ENCODE assay signal across 13 cellular contexts in genomic region chr4:16764622-16765021, GRCh38.
DNase-seq lines count a peak whose midpoint lies in the region; ATAC-seq and TF ChIP-seq lines count a peak whose summit lies in the region.
"Had no signal": no experiment of that assay in that cellular context is flagged by ENCODE, and none has a peak within 500 bp of the region (broad histone marks: within the 10 kb centered on the region; RNA-seq: fewer than 3 reads in every experiment).

No MANE protein-coding gene starts in this region.

- H3K27me3 ChIP-seq in WERI-Rb-1 (ENCODE audit: insufficient read depth, low read depth, severe bottlenecking) (peaks cover 40% of the 10 kb centered on the region), ovary (no peaks in the 10 kb centered on the region)
- H3K27me3 ChIP-seq: stomach had no signal

- H3K36me3 ChIP-seq in WERI-Rb-1 (no peaks in the 10 kb centered on the region), ovary (no peaks in the 10 kb centered on the region)
- H3K36me3 ChIP-seq: stomach had no signal

- H3K9me3 ChIP-seq in WERI-Rb-1 (ENCODE audit: severe bottlenecking) (no peaks in the 10 kb centered on the region), ovary (no peaks in the 10 kb centered on the region)
- H3K9me3 ChIP-seq: A549, psoas muscle, stomach had no signal

- ATAC-seq in GM21381 (IDR thresholded peaks at IDR 0.05; ENCODE audit: unreplicated experiment), result no peak
- ATAC-seq: A549, left colon, psoas muscle had no signal

- intact Hi-C loops in ovary (cut with DNase I), result no loop called here

- no peaks in the 10 kb centered on the region for H3K9me3 Mint-ChIP-seq in progenitor cell of endocrine pancreas (ENCODE audit: low read depth)

- H3K27me3 Mint-ChIP-seq in progenitor cell of endocrine pancreas, result peaks cover 16% of the 10 kb centered on the region

- H3K36me3 Mint-ChIP-seq in progenitor cell of endocrine pancreas (ENCODE audit: insufficient read depth), result no peaks in the 10 kb centered on the region

- H3K4me1 Mint-ChIP-seq in progenitor cell of endocrine pancreas (ENCODE audit: low read depth), result peaks cover 11% of the 10 kb centered on the region

- H3K27ac Mint-ChIP-seq in progenitor cell of endocrine pancreas, result no peak overlapping the region

- DNase-seq in NCI-H82 (lab: John Stamatoyannopoulos, UW) (peak; percentile 3), NCI-H82 treated with DMSO at 0.1 percent for 48 hours (lab: John Stamatoyannopoulos, UW; ENCODE audit: unreplicated experiment) (no peak), WERI-Rb-1 (peak; percentile 19), globus pallidus (ENCODE audit: low spot score) (peak; percentile 25), progenitor cell of endocrine pancreas (ENCODE audit: low spot score, unreplicated experiment) (no peak), ovary (no peak)
- DNase-seq in activated CD4-positive, alpha-beta T cell treated with anti-CD3 and anti-CD28 coated beads, Interleukin-2, amount 50 U/mL, for 4 hours, result no peak
- DNase-seq: left colon, NCI-H1694 treated with DMSO at 0.1 percent for 48 hours, psoas muscle, stomach had no signal

- no peaks in the 10 kb centered on the region for H3K4me1 ChIP-seq in ovary (ENCODE audit: insufficient read depth)
- H3K4me1 ChIP-seq: A549, psoas muscle had no signal

- no peak for TF ChIP-seq EP300 in ovary (IDR thresholded peaks at IDR 0.05)

- peak; percentile 68 for TF ChIP-seq CTCF in WERI-Rb-1 (IDR thresholded peaks at IDR 0.05; ENCODE audit: low read depth, low read length)
- peak; percentile 58 for TF ChIP-seq CTCF in progenitor cell of endocrine pancreas (IDR thresholded peaks at IDR 0.05; ENCODE audit: unreplicated experiment)
- no peak for TF ChIP-seq CTCF in ovary (IDR thresholded peaks at IDR 0.05)

- 86 to 90% (median 89%) methylated on average over 6 of the region's 6 CpGs for WGBS in ovary, 3 donors

- no peak for TF ChIP-seq POLR2A in ovary (IDR thresholded peaks at IDR 0.05)

- H3K4me3 ChIP-seq in WERI-Rb-1 (ENCODE audit: low read depth, low read length), result no peak overlapping the region
- H3K4me3 ChIP-seq in ovary, result no peak overlapping the region
- H3K4me3 ChIP-seq: A549, psoas muscle, stomach had no signal

- H3K4me3 Mint-ChIP-seq in progenitor cell of endocrine pancreas (ENCODE audit: low read depth), result no peak overlapping the region

- no peak overlapping the region for H3K27ac ChIP-seq in WERI-Rb-1
- H3K27ac ChIP-seq in ovary, result no peak overlapping the region
- H3K27ac ChIP-seq: A549, psoas muscle, stomach had no signal

Comparison
In these comparisons a context has a peak if more than half of its experiments do, and no peak if none do; other contexts are left out.
1. DNase-seq: peak in NCI-H82 (single experiment), WERI-Rb-1 (single experiment) and globus pallidus (single experiment); none in NCI-H82 treated with DMSO at 0.1 percent for 48 hours (single experiment), progenitor cell of endocrine pancreas (single experiment), activated CD4-positive, alpha-beta T cell treated with anti-CD3 and anti-CD28 coated beads, Interleukin-2, amount 50 U/mL, for 4 hours (0 of 2) and ovary (0 of 5).
2. CTCF ChIP-seq: peak in WERI-Rb-1 (single experiment) and progenitor cell of endocrine pancreas (single experiment); none in ovary (0 of 3).